Comparison of ENCODE assay signal across 1 cellular context in the genomic region with DNA sequence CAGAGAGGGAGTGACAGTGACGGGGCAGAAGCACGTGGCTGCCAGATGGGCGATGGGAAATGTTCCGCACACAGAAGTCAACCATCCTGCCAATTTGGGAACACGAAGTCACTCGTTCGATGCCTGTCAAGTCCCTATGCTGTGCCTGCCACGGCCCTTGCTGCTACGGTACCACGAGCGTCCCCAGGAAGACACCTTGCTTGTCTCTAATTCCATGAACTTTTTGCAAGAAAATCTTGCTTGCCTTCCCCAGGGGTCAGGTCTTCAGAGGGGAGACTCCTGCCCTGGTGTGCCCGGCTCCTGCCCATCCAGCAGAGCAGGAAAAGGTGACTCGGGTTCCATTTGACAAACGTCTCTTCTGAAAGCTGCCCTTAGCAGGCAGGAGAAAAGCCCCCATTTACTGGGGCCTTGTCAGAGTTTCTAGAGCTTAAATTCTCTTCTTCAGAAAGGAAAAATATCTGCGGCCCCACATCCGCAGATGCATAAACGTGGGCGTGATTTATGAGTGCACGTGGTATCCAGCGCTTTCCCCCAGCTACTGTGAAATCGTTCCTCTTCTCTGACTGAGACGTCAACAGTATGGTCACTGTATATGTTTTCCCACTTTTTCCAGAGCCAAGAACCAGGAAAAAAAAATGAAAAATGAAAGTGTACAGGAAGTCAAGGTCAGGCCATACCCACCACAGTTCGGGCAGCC.
TF ChIP-seq lines count a peak whose summit lies in the region.

No MANE protein-coding gene starts in this region.

TF ChIP-seq in H1, 55 proteins besides CTCF, POLR2A, EP300 and RAD21:
- TF ChIP-seq CBX5 (IDR thresholded peaks at IDR 0.05; ENCODE audit: low read depth, low read length) (no peak), CTBP2 (IDR thresholded peaks at IDR 0.05; ENCODE audit: borderline replicate concordance, insufficient read depth, insufficient read length, low read length) (no peak), TAF1 (IDR thresholded peaks at IDR 0.05; ENCODE audit: low read depth, low read length) (no peak), BACH1 (IDR thresholded peaks at IDR 0.05; ENCODE audit: low read length) (no peak)
